In the genomic region with DNA sequence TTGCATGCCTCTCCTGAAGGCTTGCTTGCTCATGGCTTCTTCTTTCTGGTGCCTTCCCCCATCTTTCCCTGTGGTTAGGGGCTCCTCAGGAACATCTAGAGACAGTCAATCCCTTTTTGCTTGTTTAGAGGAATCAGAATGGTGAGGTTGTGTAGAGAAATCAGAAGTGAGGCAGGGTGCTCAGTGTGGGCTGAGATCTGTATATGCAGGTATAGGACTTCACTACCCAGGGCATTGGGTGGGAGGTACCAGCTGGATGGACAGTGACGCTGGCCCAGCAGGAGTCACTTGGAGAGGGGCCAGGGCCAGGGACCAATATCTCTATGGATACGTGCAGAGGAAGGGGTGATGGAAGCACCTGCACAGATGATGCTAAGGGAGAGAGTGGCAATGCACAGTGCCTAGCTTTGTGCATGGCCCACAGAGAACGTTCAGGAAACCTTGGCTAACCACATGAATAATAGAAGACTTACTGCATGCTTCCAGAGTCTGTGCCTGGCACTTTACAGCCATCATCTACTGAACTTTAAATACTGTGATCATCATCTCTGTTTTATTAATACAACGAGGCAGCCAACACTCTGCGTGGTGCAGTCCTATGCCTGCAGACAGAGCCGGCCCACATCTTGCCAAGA, we compare ENCODE assay signal across 19 cellular contexts.
A peak's percentile ranks its signal among the peaks of the same experiment; 100 is the strongest.
DNase-seq lines count a peak whose midpoint lies in the region; ATAC-seq and TF ChIP-seq lines count a peak whose summit lies in the region.
"Had no signal": no experiment of that assay in that cellular context is flagged by ENCODE, and none has a peak within 500 bp of the region (broad histone marks: within the 10 kb centered on the region; RNA-seq: fewer than 3 reads in every experiment).

No MANE protein-coding gene starts in this region.

- H3K9ac ChIP-seq in Karpas-422 (ENCODE audit: low read length): no peak overlapping the region

- peak; percentile 24 for ATAC-seq in activated naive CD8-positive, alpha-beta T cell treated with anti-CD3 and anti-CD28 coated beads, Interleukin-2, amount 50 U/mL, for 24 hours
- ATAC-seq in upper lobe of left lung (ENCODE audit: low FRiP score in 2 of 2): peak; percentile 17 to 37
- ATAC-seq: HCT116, K562 had no signal

- no peak overlapping the region for H3K4me3 Mint-ChIP-seq in activated naive CD8-positive, alpha-beta T cell treated with anti-CD3 and anti-CD28 coated beads, Interleukin-2, amount 50 U/mL, for 24 hours
- no peak overlapping the region for H3K4me3 Mint-ChIP-seq in activated naive CD8-positive, alpha-beta T cell treated with anti-CD3 and anti-CD28 coated beads for 36 hours

- no peak overlapping the region for H3K27ac Mint-ChIP-seq in activated naive CD8-positive, alpha-beta T cell treated with anti-CD3 and anti-CD28 coated beads, Interleukin-2, amount 50 U/mL, for 24 hours
- no peak overlapping the region for H3K27ac Mint-ChIP-seq in activated naive CD8-positive, alpha-beta T cell treated with anti-CD3 and anti-CD28 coated beads for 36 hours

- H3K27me3 ChIP-seq in Karpas-422 (ENCODE audit: low read length) (no peaks in the 10 kb centered on the region), SJSA1 (replicated peaks) (no peaks in the 10 kb centered on the region), upper lobe of left lung (no peaks in the 10 kb centered on the region)

- H3K4me3 ChIP-seq in Karpas-422 (ENCODE audit: low read length) (no peak overlapping the region), SJSA1 (no peak overlapping the region), upper lobe of left lung (no peak overlapping the region)
- H3K4me3 ChIP-seq: K562, SK-N-MC had no signal

- TF ChIP-seq CTCF in upper lobe of left lung (IDR thresholded peaks at IDR 0.05): no peak
- no peak for TF ChIP-seq CTCF in GM13976 (IDR thresholded peaks at IDR 0.05; ENCODE audit: borderline replicate concordance, control extremely low read depth, extremely low read depth, insufficient read depth, missing control alignments)

- H2AFZ ChIP-seq in Karpas-422 (ENCODE audit: low read length): no peak overlapping the region

- H3K27me3 Mint-ChIP-seq in activated naive CD8-positive, alpha-beta T cell treated with anti-CD3 and anti-CD28 coated beads, Interleukin-2, amount 50 U/mL, for 24 hours: no peaks in the 10 kb centered on the region
- H3K27me3 Mint-ChIP-seq in activated naive CD8-positive, alpha-beta T cell treated with anti-CD3 and anti-CD28 coated beads for 36 hours: peaks cover under 1% of the 10 kb centered on the region

- H3K4me1 Mint-ChIP-seq in activated naive CD8-positive, alpha-beta T cell treated with anti-CD3 and anti-CD28 coated beads, Interleukin-2, amount 50 U/mL, for 24 hours: no peaks in the 10 kb centered on the region
- H3K4me1 Mint-ChIP-seq in activated naive CD8-positive, alpha-beta T cell treated with anti-CD3 and anti-CD28 coated beads for 36 hours: no peaks in the 10 kb centered on the region

- no peak for TF ChIP-seq EP300 in upper lobe of left lung (IDR thresholded peaks at IDR 0.05)

- DNase-seq in activated naive CD8-positive, alpha-beta T cell treated with anti-CD3 and anti-CD28 coated beads, Interleukin-2, amount 50 U/mL, for 24 hours: no peak
- no peak for DNase-seq in activated naive CD8-positive, alpha-beta T cell treated with anti-CD3 and anti-CD28 coated beads for 36 hours
- no peak for DNase-seq in Karpas-422
- DNase-seq in SJSA1 (ENCODE audit: low read depth in 1 of 2, low spot score in 2 of 2): no peak
- no peak for DNase-seq in upper lobe of left lung
- no peak for DNase-seq in central memory CD4-positive, alpha-beta T cell
- no peak for DNase-seq in T-helper 9 cell
- DNase-seq in GM13976 (ENCODE audit: low spot score): no peak
- DNase-seq: DMS79; NCI-H1048; NCI-H1694; NCI-H2107; NCI-H2227 treated with DMSO at 0.1 percent for 48 hours; NCI-H526; NK-92 treated with Interleukin-12 subunit alpha and Interleukin-12 subunit beta, amount 100 ng/mL, for 24 hours; OCI-M1 had no signal

- TF ChIP-seq POLR2A in upper lobe of left lung (IDR thresholded peaks at IDR 0.05): no peak

- H3K9me2 ChIP-seq in Karpas-422 (replicated peaks; ENCODE audit: insufficient read depth, low read length): no peaks in the 10 kb centered on the region

- H3K79me2 ChIP-seq in Karpas-422 (ENCODE audit: low read length): no peaks in the 10 kb centered on the region

- no peaks in the 10 kb centered on the region for H3K9me3 Mint-ChIP-seq in activated naive CD8-positive, alpha-beta T cell treated with anti-CD3 and anti-CD28 coated beads, Interleukin-2, amount 50 U/mL, for 24 hours
- no peaks in the 10 kb centered on the region for H3K9me3 Mint-ChIP-seq in activated naive CD8-positive, alpha-beta T cell treated with anti-CD3 and anti-CD28 coated beads for 36 hours

- H3K4me1 ChIP-seq in Karpas-422 (ENCODE audit: low read length) (peaks cover 31% of the 10 kb centered on the region), SJSA1 (replicated peaks) (peaks cover 40% of the 10 kb centered on the region), upper lobe of left lung (no peaks in the 10 kb centered on the region)

- 75 to 89% methylated on average over 6 of the region's 6 CpGs for WGBS in upper lobe of left lung, 2 donors

- H3K36me3 ChIP-seq in Karpas-422 (ENCODE audit: insufficient read depth, low read length) (no peaks in the 10 kb centered on the region), SJSA1 (no peaks in the 10 kb centered on the region), upper lobe of left lung (no peaks in the 10 kb centered on the region)

- no peaks in the 10 kb centered on the region for H4K20me1 ChIP-seq in Karpas-422 (ENCODE audit: insufficient read depth, low read depth, low read length)

- H3K36me3 Mint-ChIP-seq in activated naive CD8-positive, alpha-beta T cell treated with anti-CD3 and anti-CD28 coated beads, Interleukin-2, amount 50 U/mL, for 24 hours (ENCODE audit: low read depth): no peaks in the 10 kb centered on the region
- H3K36me3 Mint-ChIP-seq in activated naive CD8-positive, alpha-beta T cell treated with anti-CD3 and anti-CD28 coated beads for 36 hours: no peaks in the 10 kb centered on the region

- H3K4me2 ChIP-seq in Karpas-422 (ENCODE audit: low read depth, low read length, poor library complexity, severe bottlenecking): peak overlapping the region; percentile 79

- H3K9me3 ChIP-seq in Karpas-422 (ENCODE audit: low read length) (no peaks in the 10 kb centered on the region), SJSA1 (replicated peaks) (no peaks in the 10 kb centered on the region), upper lobe of left lung (no peaks in the 10 kb centered on the region)

- no peak overlapping the region for H3K27ac ChIP-seq in Karpas-422 (ENCODE audit: low read length)
- peak overlapping the region; percentile 82 for H3K27ac ChIP-seq in SJSA1
- no peak overlapping the region for H3K27ac ChIP-seq in upper lobe of left lung
- H3K27ac ChIP-seq: SK-N-MC had no signal

- in situ Hi-C loops in GM13976 (cut with MboI; ENCODE audit: low sequenced_read_pairs, unreplicated experiment): no loop called here
